8 cellular contexts compared by ENCODE assay signal in genomic region chr6:2542858-2543218, GRCh38.
A peak's percentile ranks its signal among the peaks of the same experiment; 100 is the strongest.
DNase-seq lines count a peak whose midpoint lies in the region; ATAC-seq and TF ChIP-seq lines count a peak whose summit lies in the region.

No MANE protein-coding gene starts in this region.

- peak overlapping the region; percentile 44 for H3K27ac ChIP-seq in lower lobe of right lung

- no peak for TF ChIP-seq CTCF in lower lobe of right lung (IDR thresholded peaks at IDR 0.05)

- intact Hi-C loops in lower lobe of right lung (cut with DNase I) = no loop called here

- H3K36me3 ChIP-seq in lower lobe of right lung = no peaks in the 10 kb centered on the region

- no peaks in the 10 kb centered on the region for H3K9me3 ChIP-seq in lower lobe of right lung

- DNase-seq in EL (peak; percentile 65), HT-29 (ENCODE audit: low spot score) (peak; percentile 63), lower lobe of right lung (no peak), putamen (ENCODE audit: low spot score) (no peak), SHP77 (lab: John Stamatoyannopoulos, UW) (no peak), 8988T (no peak)
- peak; percentile 9 to 25 for DNase-seq in activated CD4-positive, alpha-beta T cell treated with anti-CD3 and anti-CD28 coated beads, Interleukin-2, amount 50 U/mL, for 48 hours

- H3K4me3 ChIP-seq in lower lobe of right lung = no peak overlapping the region

- peaks cover 24% of the 10 kb centered on the region for H3K4me1 ChIP-seq in lower lobe of right lung

- ATAC-seq in GM21360 (IDR thresholded peaks at IDR 0.05; ENCODE audit: unreplicated experiment) (peak; percentile 90), lower lobe of right lung (peak; percentile 94 to 95)

- H3K27me3 ChIP-seq in lower lobe of right lung (ENCODE audit: low read depth) = peaks cover 6% of the 10 kb centered on the region

Comparison
In these comparisons a context has a peak if more than half of its experiments do, and no peak if none do; other contexts are left out.
1. DNase-seq: peak in EL (single experiment), HT-29 (single experiment) and activated CD4-positive, alpha-beta T cell treated with anti-CD3 and anti-CD28 coated beads, Interleukin-2, amount 50 U/mL, for 48 hours (2 of 2); none in lower lobe of right lung (single experiment), putamen (single experiment), SHP77 (0 of 2) and 8988T (single experiment).